ENCODE assay signal across 22 cellular contexts in the genomic region with DNA sequence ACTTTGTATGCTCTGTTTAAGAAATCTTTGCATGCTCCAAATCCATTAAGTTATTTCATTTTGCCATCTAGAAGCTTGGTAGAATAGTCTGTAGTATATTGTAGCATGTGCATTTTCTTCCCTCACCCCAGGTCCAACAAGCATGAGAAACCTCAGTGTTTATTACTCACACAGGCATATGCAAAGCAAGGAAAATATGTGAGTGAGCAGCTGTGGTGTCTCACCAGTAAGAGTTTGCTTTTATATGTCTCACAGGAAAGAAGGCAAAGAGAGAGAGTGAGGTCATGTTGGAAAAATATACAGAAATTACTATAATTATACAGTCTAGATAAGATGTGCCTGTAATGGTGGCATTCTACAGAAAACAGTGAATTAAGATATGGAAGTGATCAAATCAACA.
"Had no signal": no experiment of that assay in that cellular context is flagged by ENCODE, and none has a peak within 500 bp of the region (broad histone marks: within the 10 kb centered on the region; RNA-seq: fewer than 3 reads in every experiment).

No MANE protein-coding gene starts in this region.

- H3K9me3 ChIP-seq: breast epithelium, MG63 had no signal

- H3K4me1 ChIP-seq: breast epithelium had no signal

- H3K36me3 ChIP-seq: breast epithelium, MG63 had no signal

- DNase-seq: activated CD4-positive, alpha-beta T cell treated with anti-CD3 and anti-CD28 coated beads for 4 hours; activated CD8-positive, alpha-beta memory T cell treated with anti-CD3 and anti-CD28 coated beads, Interleukin-2, amount 50 U/mL, for 48 hours; activated CD8-positive, alpha-beta T cell treated with anti-CD3 and anti-CD28 coated beads, Interleukin-2, amount 10 ng/mL, durations not matched to agents 7 days and 5 days; activated naive CD4-positive, alpha-beta T cell; activated T-cell treated with anti-CD3 and anti-CD28 coated beads, Interleukin-2, amount 50 U/mL, for 1 hour; amniotic stem cell; caudate nucleus; MG63; MV-4-11; NCI-H1105; NCI-H1436; NCI-H1694 treated with DMSO at 0.1 percent for 48 hours; NCI-H2029 treated with DMSO at 0.1 percent for 48 hours; NCI-H345; NCI-H510A; NCI-H69; NK-92 treated with Interleukin-12 subunit alpha and Interleukin-12 subunit beta, amount 100 ng/mL, for 24 hours; OCI-M1; SHP77 treated with DMSO at 0.1 percent for 48 hours had no signal

- H3K27ac ChIP-seq: breast epithelium, KMS-11 had no signal

- H3K27me3 ChIP-seq: breast epithelium, MG63 had no signal

- ATAC-seq: activated CD4-positive, CD25-positive, alpha-beta regulatory T cell treated with anti-CD3 and anti-CD28 coated beads, Interleukin-2, amount 50 U/mL, for 24 hours; activated CD8-positive, alpha-beta T cell treated with anti-CD3 and anti-CD28 coated beads, Interleukin-2, amount 10 ng/mL, durations not matched to agents 7 days and 5 days had no signal

- H3K9ac ChIP-seq: KMS-11 had no signal

- H3K4me3 ChIP-seq: breast epithelium, MG63 had no signal

- H3K4me2 ChIP-seq: KMS-11 had no signal
